ENCODE assay signal across 2 cellular contexts in the genomic region with DNA sequence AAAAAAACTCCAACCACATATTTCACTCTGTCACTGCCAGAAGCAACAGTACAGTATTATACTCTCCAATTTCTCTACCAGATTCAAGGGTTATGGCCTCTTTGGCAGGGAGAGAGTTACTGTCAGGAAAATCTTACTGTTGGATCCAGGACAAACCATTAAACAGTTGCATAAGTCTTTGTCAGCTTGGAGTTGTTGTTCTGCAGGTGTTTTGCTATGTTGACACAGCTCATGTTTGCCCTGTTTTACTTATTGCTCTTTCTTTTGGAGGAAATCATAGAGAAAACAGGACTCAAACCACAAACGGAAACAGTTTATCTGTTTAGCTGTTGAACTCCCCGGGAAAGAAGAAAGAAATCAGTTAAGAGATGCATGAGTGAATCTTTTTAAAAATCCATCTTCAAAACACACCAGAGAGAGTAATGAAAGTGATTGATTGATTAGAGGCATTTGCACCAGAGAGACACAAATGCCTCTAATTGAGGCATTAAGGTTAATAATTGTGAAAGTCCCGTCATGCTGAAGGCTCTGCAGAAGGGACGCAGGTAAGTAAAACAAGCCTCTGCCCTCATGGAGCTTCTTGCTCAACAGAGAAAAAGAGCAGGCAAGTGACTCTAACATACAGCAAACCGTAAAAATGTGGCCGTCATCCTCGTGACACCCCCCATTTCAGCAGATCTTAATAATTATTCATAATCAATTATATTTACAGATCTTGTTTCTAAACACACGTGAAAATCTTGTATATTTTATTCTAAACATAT.
TF ChIP-seq lines count a peak whose summit lies in the region.

No MANE protein-coding gene starts in this region.

TF ChIP-seq in A549, 52 proteins besides CTCF, POLR2A, EP300 and RAD21:
- TF ChIP-seq, protein P1, sequence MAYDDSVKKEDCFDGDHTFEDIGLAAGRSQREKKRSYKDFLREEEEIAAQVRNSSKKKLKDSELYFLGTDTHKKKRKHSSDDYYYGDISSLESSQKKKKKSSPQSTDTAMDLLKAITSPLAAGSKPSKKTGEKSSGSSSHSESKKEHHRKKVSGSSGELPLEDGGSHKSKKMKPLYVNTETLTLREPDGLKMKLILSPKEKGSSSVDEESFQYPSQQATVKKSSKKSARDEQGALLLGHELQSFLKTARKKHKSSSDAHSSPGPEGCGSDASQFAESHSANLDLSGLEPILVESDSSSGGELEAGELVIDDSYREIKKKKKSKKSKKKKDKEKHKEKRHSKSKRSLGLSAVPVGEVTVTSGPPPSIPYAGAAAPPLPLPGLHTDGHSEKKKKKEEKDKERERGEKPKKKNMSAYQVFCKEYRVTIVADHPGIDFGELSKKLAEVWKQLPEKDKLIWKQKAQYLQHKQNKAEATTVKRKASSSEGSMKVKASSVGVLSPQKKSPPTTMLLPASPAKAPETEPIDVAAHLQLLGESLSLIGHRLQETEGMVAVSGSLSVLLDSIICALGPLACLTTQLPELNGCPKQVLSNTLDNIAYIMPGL (CRISPR knock-in tag; IDR thresholded peaks at IDR 0.05; ENCODE audit: borderline replicate concordance), result no peak

TF ChIP-seq in IMR-90, 13 proteins besides CTCF, POLR2A, EP300 and RAD21:
- TF ChIP-seq BHLHE40 (IDR thresholded peaks at IDR 0.05; ENCODE audit: low read depth, low read length) (no peak), RFX5 (IDR thresholded peaks at IDR 0.05; ENCODE audit: low read depth, low read length) (no peak), FOS (IDR thresholded peaks at IDR 0.05; ENCODE audit: low read depth, low read length) (no peak), SMC3 (IDR thresholded peaks at IDR 0.05; ENCODE audit: low read depth, low read length) (no peak), CEBPB (IDR thresholded peaks at IDR 0.05; ENCODE audit: low read depth, low read length) (no peak), CHD1 (IDR thresholded peaks at IDR 0.05; ENCODE audit: low read depth, low read length) (no peak), MAFK (IDR thresholded peaks at IDR 0.05; ENCODE audit: low read depth, low read length) (no peak), NFE2L2 (IDR thresholded peaks at IDR 0.05; ENCODE audit: low read depth, low read length) (no peak), MAZ (IDR thresholded peaks at IDR 0.05; ENCODE audit: borderline replicate concordance, low read depth, low read length) (no peak), MXI1 (IDR thresholded peaks at IDR 0.05; ENCODE audit: borderline replicate concordance, low read depth, low read length) (no peak), RCOR1 (IDR thresholded peaks at IDR 0.05; ENCODE audit: insufficient replicate concordance, low read length) (no peak)
- TF ChIP-seq, protein P2, sequence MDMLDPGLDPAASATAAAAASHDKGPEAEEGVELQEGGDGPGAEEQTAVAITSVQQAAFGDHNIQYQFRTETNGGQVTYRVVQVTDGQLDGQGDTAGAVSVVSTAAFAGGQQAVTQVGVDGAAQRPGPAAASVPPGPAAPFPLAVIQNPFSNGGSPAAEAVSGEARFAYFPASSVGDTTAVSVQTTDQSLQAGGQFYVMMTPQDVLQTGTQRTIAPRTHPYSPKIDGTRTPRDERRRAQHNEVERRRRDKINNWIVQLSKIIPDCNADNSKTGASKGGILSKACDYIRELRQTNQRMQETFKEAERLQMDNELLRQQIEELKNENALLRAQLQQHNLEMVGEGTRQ (IDR thresholded peaks at IDR 0.05; ENCODE audit: low read depth, low read length), result no peak
- TF ChIP-seq, protein P3, sequence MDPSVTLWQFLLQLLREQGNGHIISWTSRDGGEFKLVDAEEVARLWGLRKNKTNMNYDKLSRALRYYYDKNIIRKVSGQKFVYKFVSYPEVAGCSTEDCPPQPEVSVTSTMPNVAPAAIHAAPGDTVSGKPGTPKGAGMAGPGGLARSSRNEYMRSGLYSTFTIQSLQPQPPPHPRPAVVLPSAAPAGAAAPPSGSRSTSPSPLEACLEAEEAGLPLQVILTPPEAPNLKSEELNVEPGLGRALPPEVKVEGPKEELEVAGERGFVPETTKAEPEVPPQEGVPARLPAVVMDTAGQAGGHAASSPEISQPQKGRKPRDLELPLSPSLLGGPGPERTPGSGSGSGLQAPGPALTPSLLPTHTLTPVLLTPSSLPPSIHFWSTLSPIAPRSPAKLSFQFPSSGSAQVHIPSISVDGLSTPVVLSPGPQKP (IDR thresholded peaks at IDR 0.05; ENCODE audit: borderline replicate concordance, low read depth, low read length), result no peak
